In genomic region chr19:35755550-35756371, GRCh38 we compare ENCODE assay signal across 1 cellular context.
TF ChIP-seq lines count a peak whose summit lies in the region.

No MANE protein-coding gene starts in this region.

TF ChIP-seq in H1, 55 proteins besides CTCF, POLR2A, EP300 and RAD21:
- TF ChIP-seq SUZ12 (IDR thresholded peaks at IDR 0.05; ENCODE audit: low read length) (peak; percentile 33; the same call in 1 of the 2 replicates), FOSL1 (IDR thresholded peaks at IDR 0.05; ENCODE audit: insufficient read depth, low read depth, low read length) (no peak), RBBP5 (IDR thresholded peaks at IDR 0.05; ENCODE audit: borderline replicate concordance, low read depth, low read length) (no peak), SIRT6 (IDR thresholded peaks at IDR 0.05; ENCODE audit: low read length) (no peak), SP2 (IDR thresholded peaks at IDR 0.05; ENCODE audit: low read length) (no peak), KDM4A (IDR thresholded peaks at IDR 0.05; ENCODE audit: low read depth, low read length, severe bottlenecking) (peak; percentile 78), BACH1 (IDR thresholded peaks at IDR 0.05; ENCODE audit: low read length) (no peak), RXRA (IDR thresholded peaks at IDR 0.05; ENCODE audit: insufficient read depth, low read depth, low read length) (no peak), JUND (IDR thresholded peaks at IDR 0.05; ENCODE audit: low read length) (no peak), MAX (IDR thresholded peaks at IDR 0.05) (peak; percentile 86), PHF8 (conservative IDR thresholded peaks at IDR 0.05; ENCODE audit: low read depth, low read length) (no peak), E2F6 (IDR thresholded peaks at IDR 0.05) (peak; percentile 55; the same call in 1 of the 2 replicates), SIN3A (conservative IDR thresholded peaks at IDR 0.05 in 1 of 2, IDR thresholded peaks at IDR 0.05 in 1 of 2; ENCODE audit: low read depth in 1 of 2, low read length in 2 of 2) (peak in 1 of 2 experiments; percentile 30; a peak in 1 of 4 replicates), TAF1 (IDR thresholded peaks at IDR 0.05; ENCODE audit: low read depth, low read length) (no peak)
